8 cellular contexts compared by ENCODE assay signal in genomic region chrX:154603438-154604430, GRCh38. TPM values are rescaled to one million over a fixed set of nuclear protein-coding genes. Genes with fewer than 3 reads are reported as not detected.
DNase-seq lines count a peak whose midpoint lies in the region; ATAC-seq and TF ChIP-seq lines count a peak whose summit lies in the region.
"Had no signal": no experiment of that assay in that cellular context is flagged by ENCODE, and none has a peak within 500 bp of the region (broad histone marks: within the 10 kb centered on the region; RNA-seq: fewer than 3 reads in every experiment).

No MANE protein-coding gene starts in this region.

- H3K4me1 ChIP-seq in mammary epithelial cell (ENCODE audit: insufficient read depth, low read length): peaks cover 32% of the 10 kb centered on the region

- no peaks in the 10 kb centered on the region for H3K79me2 ChIP-seq in mammary epithelial cell (ENCODE audit: insufficient read depth, low read length)

- H3K9me3 ChIP-seq in mammary epithelial cell (replicated peaks; ENCODE audit: insufficient read depth, low read length): peaks cover 9% of the 10 kb centered on the region

- no peak for TF ChIP-seq EP300 in Ishikawa (IDR thresholded peaks at IDR 0.05; ENCODE audit: borderline replicate concordance)

- H4K20me1 ChIP-seq in mammary epithelial cell (ENCODE audit: insufficient read depth, low read length): no peaks in the 10 kb centered on the region

- 0 out of 2 replicates have a peak, but pooled peaks have one; percentile 1 for TF ChIP-seq RAD21 in Ishikawa (IDR thresholded peaks at IDR 0.05; ENCODE audit: low read depth)

- no peaks in the 10 kb centered on the region for H3K27me3 ChIP-seq in mammary epithelial cell (ENCODE audit: insufficient read depth, low read length)

- in situ Hi-C loops in mammary epithelial cell (cut with MboI; ENCODE audit: low sequenced_read_pairs in 2 of 2): no loop called here

- intact Hi-C loops in mammary epithelial cell (cut with micrococcal nuclease): loop anchor here (1.0 kb wide), 1 partner anchor 7 kb away; no protein-coding TSS in a partner anchor

- H3K9ac ChIP-seq in mammary epithelial cell (ENCODE audit: insufficient read depth, low read length): no peak overlapping the region

- H3K4me3 ChIP-seq in mammary epithelial cell (replicated peaks in 1 of 3; ENCODE audit: insufficient read depth in 1 of 3, low read depth in 2 of 3, low read length in 3 of 3): no peak overlapping the region
- H3K4me3 ChIP-seq: smooth muscle cell had no signal

- WGBS in mammary epithelial cell (ENCODE audit: low coverage, missing lambda C conversion rate): 55% methylated on average over 10 of the region's 13 CpGs

- TF ChIP-seq CTCF in mammary epithelial cell (conservative IDR thresholded peaks at IDR 0.05 in 1 of 2, IDR thresholded peaks at IDR 0.05 in 1 of 2; ENCODE audit: extremely low read depth in 1 of 2, insufficient read depth in 1 of 2, low read depth in 1 of 2, low read length in 2 of 2): no peak

- dilution Hi-C loops in mammary epithelial cell (cut with HindIII; ENCODE audit: low sequenced_read_pairs): no loop called here

- no peak overlapping the region for H2AFZ ChIP-seq in mammary epithelial cell (ENCODE audit: low read depth, low read length)

- DNase-seq in mammary epithelial cell: peak; percentile 88
- peak; percentile 8 for DNase-seq in pulmonary artery endothelial cell (ENCODE audit: low read depth, low spot score)
- no peak for DNase-seq in stimulated activated CD8-positive, alpha-beta memory T cell treated with anti-CD3 and anti-CD28 coated beads, Interleukin-4, amount 100 ng/mL, for 48 hours
- DNase-seq: activated effector memory CD4-positive, alpha-beta T cell treated with anti-CD3 and anti-CD28 coated beads, Interleukin-2, amount 50 U/mL, for 16 hours; hippocampal formation had no signal

- no peak for ATAC-seq in HG03460 (IDR thresholded peaks at IDR 0.05; ENCODE audit: unreplicated experiment)

- CTCF ChIA-PET in mammary epithelial cell (lab: Charles Lee; ENCODE audit: low non-redundant PET): interaction anchor here (0.6 kb wide), 1 partner anchor 237 kb away, joined by 3 read pairs; no protein-coding TSS in a partner anchor

- H3K27ac ChIP-seq in mammary epithelial cell (ENCODE audit: insufficient read depth, low read depth, low read length): peak overlapping the region; percentile 44

- peak overlapping the region; percentile 34 for H3K4me2 ChIP-seq in mammary epithelial cell (ENCODE audit: insufficient read depth, low read depth, low read length)
- H3K4me2 ChIP-seq: smooth muscle cell had no signal

- no TSS peak for BruUV-seq in mammary epithelial cell (replicated peaks; lab: Mats Ljungman, UMichigan)

- no peaks in the 10 kb centered on the region for H3K36me3 ChIP-seq in mammary epithelial cell (ENCODE audit: insufficient read depth, low read length)

TF ChIP-seq in Ishikawa, 13 proteins besides CTCF, POLR2A, EP300 and RAD21:
- no peak for TF ChIP-seq EGR1 (IDR thresholded peaks at IDR 0.05)
- TF ChIP-seq, protein P1, sequence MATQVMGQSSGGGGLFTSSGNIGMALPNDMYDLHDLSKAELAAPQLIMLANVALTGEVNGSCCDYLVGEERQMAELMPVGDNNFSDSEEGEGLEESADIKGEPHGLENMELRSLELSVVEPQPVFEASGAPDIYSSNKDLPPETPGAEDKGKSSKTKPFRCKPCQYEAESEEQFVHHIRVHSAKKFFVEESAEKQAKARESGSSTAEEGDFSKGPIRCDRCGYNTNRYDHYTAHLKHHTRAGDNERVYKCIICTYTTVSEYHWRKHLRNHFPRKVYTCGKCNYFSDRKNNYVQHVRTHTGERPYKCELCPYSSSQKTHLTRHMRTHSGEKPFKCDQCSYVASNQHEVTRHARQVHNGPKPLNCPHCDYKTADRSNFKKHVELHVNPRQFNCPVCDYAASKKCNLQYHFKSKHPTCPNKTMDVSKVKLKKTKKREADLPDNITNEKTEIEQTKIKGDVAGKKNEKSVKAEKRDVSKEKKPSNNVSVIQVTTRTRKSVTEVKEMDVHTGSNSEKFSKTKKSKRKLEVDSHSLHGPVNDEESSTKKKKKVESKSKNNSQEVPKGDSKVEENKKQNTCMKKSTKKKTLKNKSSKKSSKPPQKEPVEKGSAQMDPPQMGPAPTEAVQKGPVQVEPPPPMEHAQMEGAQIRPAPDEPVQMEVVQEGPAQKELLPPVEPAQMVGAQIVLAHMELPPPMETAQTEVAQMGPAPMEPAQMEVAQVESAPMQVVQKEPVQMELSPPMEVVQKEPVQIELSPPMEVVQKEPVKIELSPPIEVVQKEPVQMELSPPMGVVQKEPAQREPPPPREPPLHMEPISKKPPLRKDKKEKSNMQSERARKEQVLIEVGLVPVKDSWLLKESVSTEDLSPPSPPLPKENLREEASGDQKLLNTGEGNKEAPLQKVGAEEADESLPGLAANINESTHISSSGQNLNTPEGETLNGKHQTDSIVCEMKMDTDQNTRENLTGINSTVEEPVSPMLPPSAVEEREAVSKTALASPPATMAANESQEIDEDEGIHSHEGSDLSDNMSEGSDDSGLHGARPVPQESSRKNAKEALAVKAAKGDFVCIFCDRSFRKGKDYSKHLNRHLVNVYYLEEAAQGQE (IDR thresholded peaks at IDR 0.05; ENCODE audit: low read depth): no peak
- TF ChIP-seq FOXM1 (IDR thresholded peaks at IDR 0.05; ENCODE audit: borderline replicate concordance, low read depth): no peak
- no peak for TF ChIP-seq CREB1 (IDR thresholded peaks at IDR 0.05; ENCODE audit: low read depth)
- no peak for TF ChIP-seq ZBTB7A (IDR thresholded peaks at IDR 0.05; ENCODE audit: low read depth)
- peak; percentile 78 for TF ChIP-seq TEAD4 (IDR thresholded peaks at IDR 0.05)
- 0 out of 2 replicates have a peak, but pooled peaks have one; percentile 45 for TF ChIP-seq TCF12 (IDR thresholded peaks at IDR 0.05; ENCODE audit: low read depth)
- TF ChIP-seq, protein P2, sequence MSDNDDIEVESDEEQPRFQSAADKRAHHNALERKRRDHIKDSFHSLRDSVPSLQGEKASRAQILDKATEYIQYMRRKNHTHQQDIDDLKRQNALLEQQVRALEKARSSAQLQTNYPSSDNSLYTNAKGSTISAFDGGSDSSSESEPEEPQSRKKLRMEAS (IDR thresholded peaks at IDR 0.05): no peak
- TF ChIP-seq NFIC (IDR thresholded peaks at IDR 0.05): 0 out of 2 replicates have a peak, but pooled peaks have one; percentile 40
- TF ChIP-seq, protein P3, sequence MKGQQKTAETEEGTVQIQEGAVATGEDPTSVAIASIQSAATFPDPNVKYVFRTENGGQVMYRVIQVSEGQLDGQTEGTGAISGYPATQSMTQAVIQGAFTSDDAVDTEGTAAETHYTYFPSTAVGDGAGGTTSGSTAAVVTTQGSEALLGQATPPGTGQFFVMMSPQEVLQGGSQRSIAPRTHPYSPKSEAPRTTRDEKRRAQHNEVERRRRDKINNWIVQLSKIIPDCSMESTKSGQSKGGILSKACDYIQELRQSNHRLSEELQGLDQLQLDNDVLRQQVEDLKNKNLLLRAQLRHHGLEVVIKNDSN (IDR thresholded peaks at IDR 0.05): no peak
- no peak for TF ChIP-seq YY1 (IDR thresholded peaks at IDR 0.05; ENCODE audit: low read depth)
- TF ChIP-seq CEBPB (IDR thresholded peaks at IDR 0.05): no peak
- TF ChIP-seq TAF1 (IDR thresholded peaks at IDR 0.05; ENCODE audit: low read depth): no peak

RNA-seq across cellular contexts. Expression of gene CTAG1B, which starts 15.3 kb away (rescaled TPM):
- total RNA-seq in mammary epithelial cell (not detected), pulmonary artery endothelial cell (not detected in 2 replicates)
- polyA plus RNA-seq in mammary epithelial cell: not detected
- not detected for polyA minus RNA-seq in mammary epithelial cell
- total RNA-seq: smooth muscle cell had no signal
- polyA plus RNA-seq: smooth muscle cell had no signal

RNA-seq across cellular contexts. Expression of gene CTAG1A, which starts 18.8 kb away (rescaled TPM):
- not detected for total RNA-seq in mammary epithelial cell
- not detected for polyA plus RNA-seq in mammary epithelial cell
- not detected for polyA minus RNA-seq in mammary epithelial cell
- not detected in 2 replicates for total RNA-seq in pulmonary artery endothelial cell
- total RNA-seq: smooth muscle cell had no signal
- polyA plus RNA-seq: smooth muscle cell had no signal

RNA-seq across cellular contexts. Expression of gene CTAG2, which starts 49.6 kb away (rescaled TPM):
- total RNA-seq in mammary epithelial cell: not detected
- polyA plus RNA-seq in mammary epithelial cell: not detected
- not detected for polyA minus RNA-seq in mammary epithelial cell
- not detected in 2 replicates for total RNA-seq in pulmonary artery endothelial cell
- total RNA-seq: smooth muscle cell had no signal
- polyA plus RNA-seq: smooth muscle cell had no signal

RNA-seq across cellular contexts. Expression of gene IKBKG, which starts 56.3 kb away (rescaled TPM):
- 10 to 100 TPM; 11.2 to 31.4 TPM for total RNA-seq in mammary epithelial cell
- 27.0 TPM for polyA plus RNA-seq in mammary epithelial cell
- 12.4 TPM for polyA minus RNA-seq in mammary epithelial cell
- total RNA-seq in pulmonary artery endothelial cell: 19.0 and 19.2 TPM in 2 replicates

RNA-seq across cellular contexts. Expression of gene G6PD, which starts 57.1 kb away (rescaled TPM):
- total RNA-seq in mammary epithelial cell (100 to 1,000 TPM in 1 of 2 donors, 10 to 100 TPM in 1; 77.2 to 124 TPM), pulmonary artery endothelial cell (67.9 and 73.6 TPM in 2 replicates)
- 150 TPM for polyA plus RNA-seq in mammary epithelial cell
- 115 TPM for polyA minus RNA-seq in mammary epithelial cell
